Comparison of ENCODE assay signal across 15 cellular contexts in genomic region chr10:620971-621370, GRCh38.
"Had no signal": no experiment of that assay in that cellular context is flagged by ENCODE, and none has a peak within 500 bp of the region (broad histone marks: within the 10 kb centered on the region; RNA-seq: fewer than 3 reads in every experiment).

No MANE protein-coding gene starts in this region.

- H3K4me3 ChIP-seq: left ventricle myocardium inferior, suprapubic skin had no signal

- H3K9me3 ChIP-seq: left ventricle myocardium inferior, suprapubic skin had no signal

- DNase-seq: activated CD4-positive, alpha-beta T cell treated with anti-CD3 and anti-CD28 coated beads, Interleukin-2, amount 50 U/mL, for 4 hours; activated effector memory CD4-positive, alpha-beta T cell treated with Interleukin-2 at 50 U/mL for 16 hours; activated T-cell treated with anti-CD3 and anti-CD28 coated beads, Interleukin-2, amount 50 U/mL, for 1 hour; amniotic stem cell; brain microvascular endothelial cell; foreskin melanocyte; islet precursor cell; left ventricle myocardium inferior; occipital lobe; stimulated activated CD4-positive, alpha-beta T cell treated with anti-CD3 and anti-CD28 coated beads, Interleukin-2, amount 100 ng/mL, for 48 hours; stimulated activated naive CD4-positive, alpha-beta T cell treated with Interleukin-2 at 50 U/mL for 16 hours; T-helper 17 cell had no signal

- H3K27ac Mint-ChIP-seq: activated naive CD4-positive, alpha-beta T cell treated with anti-CD3 and anti-CD28 coated beads, Interleukin-2, amount 50 U/mL, for 72 hours; T-helper 17 cell had no signal

- H3K27ac ChIP-seq: brain microvascular endothelial cell, suprapubic skin had no signal

- H3K9me3 Mint-ChIP-seq: activated naive CD4-positive, alpha-beta T cell treated with anti-CD3 and anti-CD28 coated beads, Interleukin-2, amount 50 U/mL, for 72 hours had no signal

- H3K4me3 Mint-ChIP-seq: T-helper 17 cell had no signal

- H3K36me3 Mint-ChIP-seq: activated naive CD4-positive, alpha-beta T cell treated with anti-CD3 and anti-CD28 coated beads, Interleukin-2, amount 50 U/mL, for 72 hours had no signal

- H3K27me3 ChIP-seq: brain microvascular endothelial cell, suprapubic skin had no signal

- H3K36me3 ChIP-seq: brain microvascular endothelial cell, left ventricle myocardium inferior, suprapubic skin had no signal

- ATAC-seq: activated CD4-positive, CD25-positive, alpha-beta regulatory T cell treated with anti-CD3 and anti-CD28 coated beads, Interleukin-2, amount 50 U/mL, for 24 hours; activated naive CD4-positive, alpha-beta T cell treated with anti-CD3 and anti-CD28 coated beads, Interleukin-2, amount 50 U/mL, for 72 hours; T-helper 17 cell had no signal
